ENCODE assay signal across 2 cellular contexts in the genomic region with DNA sequence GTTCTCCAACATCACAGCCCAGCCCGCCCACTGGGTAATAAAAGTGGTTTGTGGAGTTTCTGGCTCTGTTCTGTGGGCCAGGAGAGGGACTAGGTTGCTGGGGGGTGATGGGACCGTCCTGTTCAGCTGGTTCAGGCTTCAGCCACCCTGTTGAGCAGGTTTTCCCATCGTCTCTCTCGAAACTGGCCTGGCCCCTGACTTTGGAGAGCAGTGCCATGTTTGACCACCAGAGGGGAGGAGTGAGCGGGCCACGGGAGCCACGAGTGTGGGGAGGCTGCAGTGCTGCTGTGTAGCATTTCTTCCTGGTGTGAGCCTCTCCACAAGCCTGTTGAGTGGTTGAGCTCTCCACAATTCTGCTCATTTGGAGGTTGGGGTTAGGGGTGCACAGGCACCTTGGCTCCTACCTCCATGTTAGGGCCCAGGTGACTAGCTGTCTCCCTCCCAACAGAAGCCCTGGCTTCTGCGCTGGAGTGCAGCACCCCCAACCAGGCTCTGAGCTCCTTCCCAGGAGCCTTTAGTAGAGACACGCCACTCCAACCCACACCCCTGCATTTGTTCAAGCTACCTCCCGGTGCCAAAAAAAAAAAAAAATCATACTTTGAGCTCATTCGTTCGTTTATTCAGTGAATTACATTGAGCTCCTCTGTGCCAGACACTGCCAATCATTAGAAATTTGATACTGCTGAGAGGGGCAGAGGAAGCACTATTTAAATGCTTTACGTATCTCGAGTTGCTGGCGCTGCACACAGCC.
TF ChIP-seq lines count a peak whose summit lies in the region.

No MANE protein-coding gene starts in this region.

TF ChIP-seq in A549, 52 proteins besides CTCF, POLR2A, EP300 and RAD21:
- TF ChIP-seq, protein P1, sequence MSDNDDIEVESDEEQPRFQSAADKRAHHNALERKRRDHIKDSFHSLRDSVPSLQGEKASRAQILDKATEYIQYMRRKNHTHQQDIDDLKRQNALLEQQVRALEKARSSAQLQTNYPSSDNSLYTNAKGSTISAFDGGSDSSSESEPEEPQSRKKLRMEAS (IDR thresholded peaks at IDR 0.05): peak; percentile 49; the same call in 1 of the 2 replicates
- TF ChIP-seq ZC3H11A (IDR thresholded peaks at IDR 0.05): no peak
- peak; percentile 87 for TF ChIP-seq SMC3 (IDR thresholded peaks at IDR 0.05)

TF ChIP-seq in IMR-90, 13 proteins besides CTCF, POLR2A, EP300 and RAD21:
- TF ChIP-seq CHD1 (IDR thresholded peaks at IDR 0.05; ENCODE audit: low read depth, low read length) (no peak), RCOR1 (IDR thresholded peaks at IDR 0.05; ENCODE audit: insufficient replicate concordance, low read length) (no peak), NFE2L2 (IDR thresholded peaks at IDR 0.05; ENCODE audit: low read depth, low read length) (no peak), MAZ (IDR thresholded peaks at IDR 0.05; ENCODE audit: borderline replicate concordance, low read depth, low read length) (peak; percentile 63; the same call in 1 of the 2 replicates), FOS (IDR thresholded peaks at IDR 0.05; ENCODE audit: low read depth, low read length) (no peak), MAFK (IDR thresholded peaks at IDR 0.05; ENCODE audit: low read depth, low read length) (no peak), MXI1 (IDR thresholded peaks at IDR 0.05; ENCODE audit: borderline replicate concordance, low read depth, low read length) (0 out of 2 replicates have a peak, but pooled peaks have one; percentile 23), RFX5 (IDR thresholded peaks at IDR 0.05; ENCODE audit: low read depth, low read length) (no peak), SMC3 (IDR thresholded peaks at IDR 0.05; ENCODE audit: low read depth, low read length) (peak; percentile 86), BHLHE40 (IDR thresholded peaks at IDR 0.05; ENCODE audit: low read depth, low read length) (no peak), CEBPB (IDR thresholded peaks at IDR 0.05; ENCODE audit: low read depth, low read length) (no peak)
- TF ChIP-seq, protein P2, sequence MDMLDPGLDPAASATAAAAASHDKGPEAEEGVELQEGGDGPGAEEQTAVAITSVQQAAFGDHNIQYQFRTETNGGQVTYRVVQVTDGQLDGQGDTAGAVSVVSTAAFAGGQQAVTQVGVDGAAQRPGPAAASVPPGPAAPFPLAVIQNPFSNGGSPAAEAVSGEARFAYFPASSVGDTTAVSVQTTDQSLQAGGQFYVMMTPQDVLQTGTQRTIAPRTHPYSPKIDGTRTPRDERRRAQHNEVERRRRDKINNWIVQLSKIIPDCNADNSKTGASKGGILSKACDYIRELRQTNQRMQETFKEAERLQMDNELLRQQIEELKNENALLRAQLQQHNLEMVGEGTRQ (IDR thresholded peaks at IDR 0.05; ENCODE audit: low read depth, low read length): no peak
- TF ChIP-seq, protein P3, sequence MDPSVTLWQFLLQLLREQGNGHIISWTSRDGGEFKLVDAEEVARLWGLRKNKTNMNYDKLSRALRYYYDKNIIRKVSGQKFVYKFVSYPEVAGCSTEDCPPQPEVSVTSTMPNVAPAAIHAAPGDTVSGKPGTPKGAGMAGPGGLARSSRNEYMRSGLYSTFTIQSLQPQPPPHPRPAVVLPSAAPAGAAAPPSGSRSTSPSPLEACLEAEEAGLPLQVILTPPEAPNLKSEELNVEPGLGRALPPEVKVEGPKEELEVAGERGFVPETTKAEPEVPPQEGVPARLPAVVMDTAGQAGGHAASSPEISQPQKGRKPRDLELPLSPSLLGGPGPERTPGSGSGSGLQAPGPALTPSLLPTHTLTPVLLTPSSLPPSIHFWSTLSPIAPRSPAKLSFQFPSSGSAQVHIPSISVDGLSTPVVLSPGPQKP (IDR thresholded peaks at IDR 0.05; ENCODE audit: borderline replicate concordance, low read depth, low read length): no peak
